Comparison of ENCODE assay signal across 1 cellular context in genomic region chr7:148700693-148701092, GRCh38.
TF ChIP-seq lines count a peak whose summit lies in the region.

No MANE protein-coding gene starts in this region.

TF ChIP-seq in SK-N-SH, 30 proteins besides CTCF, POLR2A, EP300 and RAD21 (continued from another document):
- TF ChIP-seq SIN3A (IDR thresholded peaks at IDR 0.05; ENCODE audit: borderline replicate concordance, low read depth, low read length) (0 out of 2 replicates have a peak, but pooled peaks have one; percentile 29), JUND (IDR thresholded peaks at IDR 0.05) (no peak), USF1 (IDR thresholded peaks at IDR 0.05; ENCODE audit: borderline replicate concordance, low read depth) (no peak), CHD2 (IDR thresholded peaks at IDR 0.05; ENCODE audit: low read length, partially characterized antibody) (peak; percentile 20), MXI1 (IDR thresholded peaks at IDR 0.05; ENCODE audit: low read depth, low read length) (peak; percentile 86)
